Comparison of ENCODE assay signal across 10 cellular contexts in the genomic region with DNA sequence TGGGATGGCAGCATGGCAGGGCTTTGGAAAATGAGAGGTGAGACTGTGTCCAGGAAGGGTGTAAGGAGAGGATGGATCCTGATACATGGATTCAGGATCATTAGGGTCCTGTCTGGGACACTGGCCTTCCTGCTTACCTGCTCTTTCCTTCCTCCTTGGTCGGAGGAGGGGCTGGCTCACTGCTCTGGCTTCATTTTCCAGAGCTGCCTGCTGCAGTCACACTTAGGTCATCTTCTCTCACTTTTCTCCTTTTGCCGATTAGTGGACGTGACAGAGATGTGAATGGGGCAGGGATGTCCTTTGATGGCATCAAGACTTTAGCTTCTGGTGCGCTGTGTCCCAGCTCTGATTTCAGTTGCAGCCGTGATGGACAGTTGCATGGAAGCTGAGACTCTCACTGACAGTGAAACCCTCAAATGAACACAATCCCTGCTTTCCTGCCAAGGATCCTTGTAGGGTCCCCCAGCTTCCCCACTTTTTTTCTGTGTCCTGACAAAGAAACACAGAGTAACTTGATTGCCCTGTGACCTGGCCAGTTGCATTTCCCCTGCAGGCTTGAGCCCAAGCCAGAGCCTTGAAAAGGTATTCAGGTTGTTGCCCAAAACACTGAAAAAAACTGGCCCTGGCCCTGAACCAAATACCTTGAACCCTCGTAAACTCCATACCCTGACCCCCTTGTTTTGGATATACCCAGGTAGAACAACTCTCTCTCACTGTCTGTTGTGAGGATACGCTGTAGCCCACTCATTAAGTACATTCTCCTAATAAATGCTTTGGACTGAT. TPM values are rescaled to one million over a fixed set of nuclear protein-coding genes. Genes with fewer than 3 reads are reported as not detected.
DNase-seq lines count a peak whose midpoint lies in the region; ATAC-seq, FAIRE-seq and TF ChIP-seq lines count a peak whose summit lies in the region.
"Had no signal": no experiment of that assay in that cellular context is flagged by ENCODE, and none has a peak within 500 bp of the region (broad histone marks: within the 10 kb centered on the region; RNA-seq: fewer than 3 reads in every experiment).

No MANE protein-coding gene starts in this region.

- no peaks in the 10 kb centered on the region for H3K9me3 ChIP-seq in BLaER1 treated with 17β-estradiol and CSF1 and Interleukin-3, amounts not matched to agents 10 nM and 100 nM (replicated peaks in 1 of 11)
- H3K9me3 ChIP-seq in Karpas-422 (ENCODE audit: low read length), result no peaks in the 10 kb centered on the region
- H3K9me3 ChIP-seq: SJCRH30 had no signal

- peak overlapping the region; percentile 85 to 100 (median 97); a peak in 21 of 22 replicates for H3K4me2 ChIP-seq in BLaER1 treated with 17β-estradiol and CSF1 and Interleukin-3, amounts not matched to agents 10 nM and 100 nM
- H3K4me2 ChIP-seq in Karpas-422 (ENCODE audit: low read depth, low read length, poor library complexity, severe bottlenecking), result no peak overlapping the region

- peak overlapping the region in 8 of 11 experiments; percentile 79 to 91 (median 88); a peak in 12 of 22 replicates for H3K9ac ChIP-seq in BLaER1 treated with 17β-estradiol and CSF1 and Interleukin-3, amounts not matched to agents 10 nM and 100 nM
- 0 out of 2 replicates have a peak overlapping the region, but pooled peaks have one; percentile 74 for H3K9ac ChIP-seq in Karpas-422 (ENCODE audit: low read length)

- ATAC-seq in naive B cell (ENCODE audit: low read depth in 2 of 2) (no peak), GM18868 (IDR thresholded peaks at IDR 0.05; ENCODE audit: unreplicated experiment) (no peak), HG02852 (IDR thresholded peaks at IDR 0.05; ENCODE audit: unreplicated experiment) (no peak)

- H2AFZ ChIP-seq in Karpas-422 (ENCODE audit: low read length), result no peak overlapping the region

- H3K27me3 Mint-ChIP-seq in naive B cell (no peaks in the 10 kb centered on the region), progenitor cell of endocrine pancreas (no peaks in the 10 kb centered on the region)

- H3K79me2 ChIP-seq in Karpas-422 (ENCODE audit: low read length), result peaks cover 10% of the 10 kb centered on the region; the same call in 1 of the 2 replicates

- H4K20me1 ChIP-seq in BLaER1 treated with 17β-estradiol and CSF1 and Interleukin-3, amounts not matched to agents 10 nM and 100 nM, result peaks cover 0 to 62% (median 24%) of the 10 kb centered on the region in 11 experiments; a peak in 13 of 22 replicates
- no peaks in the 10 kb centered on the region; the same call in 1 of the 2 replicates for H4K20me1 ChIP-seq in Karpas-422 (ENCODE audit: insufficient read depth, low read depth, low read length)

- peak; percentile 28 for FAIRE-seq in bronchial epithelial cell (lab: Jason Lieb, UNC)

- H3K4me3 Mint-ChIP-seq in naive B cell (peak overlapping the region in 6 of 8 donors; percentile 0 to 60 (median 21)), progenitor cell of endocrine pancreas (ENCODE audit: low read depth) (no peak overlapping the region)

- no peaks in the 10 kb centered on the region for H3K9me2 ChIP-seq in Karpas-422 (replicated peaks; ENCODE audit: insufficient read depth, low read length)

- H3K9me3 Mint-ChIP-seq in naive B cell, result no peaks in the 10 kb centered on the region
- H3K9me3 Mint-ChIP-seq in progenitor cell of endocrine pancreas (ENCODE audit: low read depth), result no peaks in the 10 kb centered on the region

- H3K36me3 Mint-ChIP-seq in naive B cell (peaks cover 10 to 19% of the 10 kb centered on the region in 2 donors), progenitor cell of endocrine pancreas (ENCODE audit: insufficient read depth) (peaks cover 10% of the 10 kb centered on the region)

- TF ChIP-seq CTCF in bronchial epithelial cell (IDR thresholded peaks at IDR 0.05; ENCODE audit: insufficient read depth, low read length, severe bottlenecking), result no peak
- TF ChIP-seq CTCF in progenitor cell of endocrine pancreas (IDR thresholded peaks at IDR 0.05; ENCODE audit: unreplicated experiment), result no peak

- H3K4me1 ChIP-seq in BLaER1 treated with 17β-estradiol and CSF1 and Interleukin-3, amounts not matched to agents 10 nM and 100 nM, result peaks cover 55 to 65% (median 60%) of the 10 kb centered on the region in 10 experiments
- H3K4me1 ChIP-seq in Karpas-422 (ENCODE audit: low read length), result peaks cover 29% of the 10 kb centered on the region
- H3K4me1 ChIP-seq: SJCRH30 had no signal

- DNase-seq in Karpas-422 (no peak), bronchial epithelial cell (ENCODE audit: low read depth) (no peak), naive B cell (no peak), occipital lobe (lab: John Stamatoyannopoulos, UW) (no peak), progenitor cell of endocrine pancreas (ENCODE audit: low spot score, unreplicated experiment) (no peak)

- peak overlapping the region in 3 of 10 experiments; percentile 70 to 80 (median 75); a peak in 5 of 20 replicates for H3K4me3 ChIP-seq in BLaER1 treated with 17β-estradiol and CSF1 and Interleukin-3, amounts not matched to agents 10 nM and 100 nM
- H3K4me3 ChIP-seq in Karpas-422 (ENCODE audit: low read length), result no peak overlapping the region
- H3K4me3 ChIP-seq in bronchial epithelial cell (ENCODE audit: low read depth, low read length), result no peak overlapping the region
- H3K4me3 ChIP-seq: SJCRH30 had no signal

- H3K27ac Mint-ChIP-seq in naive B cell (peak overlapping the region; percentile 12 to 99 (median 84)), progenitor cell of endocrine pancreas (no peak overlapping the region)

- H3K36me3 ChIP-seq in BLaER1 treated with 17β-estradiol and CSF1 and Interleukin-3, amounts not matched to agents 10 nM and 100 nM, result peaks cover 43 to 69% (median 58%) of the 10 kb centered on the region in 11 experiments
- H3K36me3 ChIP-seq in Karpas-422 (ENCODE audit: insufficient read depth, low read length), result peaks cover 25% of the 10 kb centered on the region; the same call in 1 of the 2 replicates
- H3K36me3 ChIP-seq in bronchial epithelial cell (ENCODE audit: control insufficient read depth, insufficient read depth, low read length), result peaks cover 25% of the 10 kb centered on the region

- no peaks in the 10 kb centered on the region for H3K27me3 ChIP-seq in BLaER1 treated with 17β-estradiol and CSF1 and Interleukin-3, amounts not matched to agents 10 nM and 100 nM
- H3K27me3 ChIP-seq in Karpas-422 (ENCODE audit: low read length) (no peaks in the 10 kb centered on the region), bronchial epithelial cell (ENCODE audit: control insufficient read depth, insufficient read depth, low read length) (no peaks in the 10 kb centered on the region)
- H3K27me3 ChIP-seq: brain microvascular endothelial cell, SJCRH30 had no signal

- H3K4me1 Mint-ChIP-seq in naive B cell (peaks cover 39 to 57% (median 53%) of the 10 kb centered on the region in 3 donors), progenitor cell of endocrine pancreas (ENCODE audit: low read depth) (peaks cover 15% of the 10 kb centered on the region)

- peak overlapping the region in 7 of 11 experiments; percentile 9 to 94 (median 30); a peak in 8 of 22 replicates for H3K27ac ChIP-seq in BLaER1 treated with 17β-estradiol and CSF1 and Interleukin-3, amounts not matched to agents 10 nM and 100 nM
- H3K27ac ChIP-seq in Karpas-422 (ENCODE audit: low read length), result no peak overlapping the region
- H3K27ac ChIP-seq: brain microvascular endothelial cell, SJCRH30 had no signal

RNA-seq across cellular contexts. Expression of gene CIDEB, which starts 0.8 kb away (rescaled TPM):
- total RNA-seq in Karpas-422 (2014; rRNA removed; shearing (Covaris generic); ENCODE audit: low replicate concordance), result 7.1 and 9.9 TPM in 2 replicates
- 1.2 and 3.9 TPM in 2 replicates for total RNA-seq in bronchial epithelial cell
- polyA plus RNA-seq in naive B cell (ENCODE audit: low read depth in 6 of 6), result 10 to 100 TPM in 1 of 6 donors, 1 to 10 TPM in 5; 4.9 to 10.4 (median 8.1) TPM
- 3.4 TPM for total RNA-seq in occipital lobe
- total RNA-seq in progenitor cell of endocrine pancreas, result 1.9 and 3.0 TPM in 2 replicates

RNA-seq across cellular contexts. Expression of gene LTB4R2, which starts 1.4 kb away (rescaled TPM):
- 12.9 and 41.5 TPM in 2 replicates for total RNA-seq in Karpas-422 (2014; rRNA removed; shearing (Covaris generic); ENCODE audit: low replicate concordance)
- 10.5 and 17.4 TPM in 2 replicates for total RNA-seq in bronchial epithelial cell
- polyA plus RNA-seq in naive B cell (ENCODE audit: low read depth in 6 of 6), result 1 to 10 TPM in 1 of 6 donors, under 1 TPM in 5; 0.28 to 1.2 (median 0.69) TPM
- 1.4 TPM for total RNA-seq in occipital lobe
- total RNA-seq in progenitor cell of endocrine pancreas, result 11.0 and 11.3 TPM in 2 replicates

RNA-seq across cellular contexts. Expression of gene LTB4R, which starts 2.8 kb away (rescaled TPM):
- 26.6 and 29.6 TPM in 2 replicates for total RNA-seq in Karpas-422 (2014; rRNA removed; shearing (Covaris generic); ENCODE audit: low replicate concordance)
- total RNA-seq in bronchial epithelial cell (3.7 and 9.6 TPM in 2 replicates), occipital lobe (1.6 TPM), progenitor cell of endocrine pancreas (8.4 TPM in 2 replicates)
- 1 to 10 TPM; 1.4 to 2.4 (median 2.1) TPM for polyA plus RNA-seq in naive B cell (ENCODE audit: low read depth in 6 of 6)

RNA-seq across cellular contexts. Expression of gene NOP9, which starts 8.9 kb away (rescaled TPM):
- total RNA-seq in Karpas-422 (2014; rRNA removed; shearing (Covaris generic); ENCODE audit: low replicate concordance), result 42.0 and 44.7 TPM in 2 replicates
- 23.2 and 26.1 TPM in 2 replicates for total RNA-seq in bronchial epithelial cell
- 1 to 10 TPM in 5 of 6 donors, under 1 TPM in 1; 0.83 to 2.4 (median 1.3) TPM for polyA plus RNA-seq in naive B cell (ENCODE audit: low read depth in 6 of 6)
- 23.7 TPM for total RNA-seq in occipital lobe
- 32.4 and 32.6 TPM in 2 replicates for total RNA-seq in progenitor cell of endocrine pancreas

RNA-seq across cellular contexts. Expression of gene DHRS1, which starts 9.0 kb away (rescaled TPM):
- total RNA-seq in Karpas-422 (2014; rRNA removed; shearing (Covaris generic); ENCODE audit: low replicate concordance), result 27.1 and 35.9 TPM in 2 replicates
- total RNA-seq in bronchial epithelial cell (16.6 and 39.6 TPM in 2 replicates), occipital lobe (4.1 TPM), progenitor cell of endocrine pancreas (33.4 and 34.4 TPM in 2 replicates)
- 10 to 100 TPM; 20.4 to 38.5 (median 29.3) TPM for polyA plus RNA-seq in naive B cell (ENCODE audit: low read depth in 6 of 6)
